In genomic region chr3:177195941-177196472, GRCh38 we compare ENCODE assay signal across 8 cellular contexts. TPM values are rescaled to one million over a fixed set of nuclear protein-coding genes. Genes with fewer than 3 reads are reported as not detected.
A peak's percentile ranks its signal among the peaks of the same experiment; 100 is the strongest.
DNase-seq lines count a peak whose midpoint lies in the region; ATAC-seq and TF ChIP-seq lines count a peak whose summit lies in the region.

No MANE protein-coding gene starts in this region.

- H3K36me3 ChIP-seq in heart right ventricle = no peaks in the 10 kb centered on the region
- H3K36me3 ChIP-seq in uterus = no peaks in the 10 kb centered on the region

- peak overlapping the region; percentile 96 to 99 (median 98) for H3K27ac ChIP-seq in heart right ventricle
- peak overlapping the region; percentile 99 for H3K27ac ChIP-seq in uterus

- H3K9me3 ChIP-seq in heart right ventricle (peaks cover 0 to 3% (median 0%) of the 10 kb centered on the region in 11 donors), uterus (no peaks in the 10 kb centered on the region)

- H3K4me1 Mint-ChIP-seq in mesothelial cell of epicardium = peaks cover 49% of the 10 kb centered on the region

- intact Hi-C loops in heart right ventricle (cut with DNase I) (loop anchor here in 9 of 10 donors (1.0 to 10.0 kb wide), 18 partner anchors 71 to 1186 kb away; no protein-coding TSS in a partner anchor), Right ventricle myocardium superior (cut with DNase I) (loop anchor here (2.0 kb wide), 1 partner anchor 163 kb away; no protein-coding TSS in a partner anchor), uterus (cut with DNase I; ENCODE audit: low total_unique reads) (no loop called here)

- no peak for ATAC-seq in heart right ventricle
- no peak for ATAC-seq in Right ventricle myocardium superior (ENCODE audit: poor library complexity)
- ATAC-seq in GM18519 (IDR thresholded peaks at IDR 0.05; ENCODE audit: low FRiP score, unreplicated experiment) = no peak

- no peaks in the 10 kb centered on the region for H3K27me3 Mint-ChIP-seq in mesothelial cell of epicardium (ENCODE audit: low read depth)

- WGBS in heart right ventricle, 2 donors = 0% methylated on average over 12 of the region's 12 CpGs

- peak overlapping the region; percentile 98 for H3K4me3 Mint-ChIP-seq in mesothelial cell of epicardium

- H3K27ac Mint-ChIP-seq in mesothelial cell of epicardium = peak overlapping the region; percentile 98

- no peaks in the 10 kb centered on the region for H3K27me3 ChIP-seq in heart right ventricle
- no peaks in the 10 kb centered on the region for H3K27me3 ChIP-seq in uterus

- TF ChIP-seq POLR2A in uterus (IDR thresholded peaks at IDR 0.05) = no peak

- H3K4me3 ChIP-seq in heart right ventricle (peak overlapping the region; percentile 45 to 92 (median 84)), uterus (peak overlapping the region; percentile 64 to 96)

- H3K4me1 ChIP-seq in heart right ventricle = peaks cover 0 to 65% (median 36%) of the 10 kb centered on the region in 9 donors
- H3K4me1 ChIP-seq in uterus = peaks cover 0 to 6% of the 10 kb centered on the region in 2 donors

- no peaks in the 10 kb centered on the region for H3K9me3 Mint-ChIP-seq in mesothelial cell of epicardium

- TF ChIP-seq CTCF in heart right ventricle (IDR thresholded peaks at IDR 0.05) (no peak), mesothelial cell of epicardium (IDR thresholded peaks at IDR 0.05; ENCODE audit: unreplicated experiment) (no peak), uterus (IDR thresholded peaks at IDR 0.05) (no peak)

- peak in 1 of 2 donors; percentile 11 for DNase-seq in heart right ventricle
- DNase-seq in Right ventricle myocardium superior = no peak
- DNase-seq in OCI-M1 (lab: John Stamatoyannopoulos, UW) = peak; percentile 59
- peak; percentile 55 for DNase-seq in cerebellar cortex (ENCODE audit: low spot score)
- no peak for DNase-seq in mesothelial cell of epicardium (ENCODE audit: low spot score in 2 of 2, unreplicated experiment in 2 of 2)
- no peak for DNase-seq in uterus
- DNase-seq in GM03348 (ENCODE audit: low spot score) = no peak

- H3K36me3 Mint-ChIP-seq in mesothelial cell of epicardium = peaks cover 5% of the 10 kb centered on the region

RNA-seq across cellular contexts. Expression of gene TBL1XR1, which starts 1.3 kb away (rescaled TPM):
- total RNA-seq in heart right ventricle (100 to 1,000 TPM in 8 of 10 donors, 10 to 100 TPM in 2; 79.6 to 184 (median 129) TPM), Right ventricle myocardium superior (90.8 TPM), mesothelial cell of epicardium (226 to 243 TPM (median 239 TPM) in 3 replicates), uterus (100 to 1,000 TPM in 2 of 4 donors, 10 to 100 TPM in 2; 55.6 to 281 (median 102) TPM)
- 10 to 100 TPM; 25.7 to 33.6 TPM for polyA plus RNA-seq in heart right ventricle

Comparison
In these comparisons a context has a peak if more than half of its experiments do, and no peak if none do; other contexts are left out.
1. DNase-seq: peak in OCI-M1 (single experiment) and cerebellar cortex (single experiment); none in Right ventricle myocardium superior (single experiment), mesothelial cell of epicardium (0 of 2), uterus (0 of 2) and GM03348 (single experiment).